ENCODE assay signal across 23 cellular contexts in genomic region chr13:35859981-35860380, GRCh38.
"Had no signal": no experiment of that assay in that cellular context is flagged by ENCODE, and none has a peak within 500 bp of the region (broad histone marks: within the 10 kb centered on the region; RNA-seq: fewer than 3 reads in every experiment).

No MANE protein-coding gene starts in this region.

- ATAC-seq: foreskin keratinocyte, left lung, lower lobe of right lung, pancreas, right cardiac atrium, SK-N-SH treated with all-trans-retinoic acid at 6 μM for 48 hours had no signal

- H3K27ac Mint-ChIP-seq: activated CD4-positive, alpha-beta memory T cell treated with anti-CD3 and anti-CD28 coated beads for 36 hours; activated CD4-positive, alpha-beta T cell treated with anti-CD3 and anti-CD28 coated beads, Interleukin-2, amount 10 ng/mL, durations not matched to agents 24 days and 14 days; activated naive CD4-positive, alpha-beta T cell treated with anti-CD3 and anti-CD28 coated beads, Interleukin-2, amount 10 ng/mL, durations not matched to agents 7 days and 5 days; activated naive CD8-positive, alpha-beta T cell treated with anti-CD3 and anti-CD28 coated beads, Interleukin-2, amount 10 ng/mL, durations not matched to agents 7 days and 5 days had no signal

- H3K9me3 ChIP-seq: lower lobe of right lung, pancreas, transverse colon had no signal

- H3K4me1 Mint-ChIP-seq: activated CD4-positive, alpha-beta T cell treated with anti-CD3 and anti-CD28 coated beads, Interleukin-2, amount 10 ng/mL, durations not matched to agents 24 days and 14 days; activated naive CD4-positive, alpha-beta T cell treated with anti-CD3 and anti-CD28 coated beads, Interleukin-2, amount 10 ng/mL, durations not matched to agents 7 days and 5 days; activated naive CD8-positive, alpha-beta T cell treated with anti-CD3 and anti-CD28 coated beads, Interleukin-2, amount 10 ng/mL, durations not matched to agents 7 days and 5 days had no signal

- H3K4me3 Mint-ChIP-seq: activated CD4-positive, alpha-beta memory T cell treated with anti-CD3 and anti-CD28 coated beads for 36 hours; activated CD4-positive, alpha-beta T cell treated with anti-CD3 and anti-CD28 coated beads, Interleukin-2, amount 10 ng/mL, durations not matched to agents 24 days and 14 days; activated naive CD4-positive, alpha-beta T cell treated with anti-CD3 and anti-CD28 coated beads, Interleukin-2, amount 10 ng/mL, durations not matched to agents 7 days and 5 days; activated naive CD8-positive, alpha-beta T cell treated with anti-CD3 and anti-CD28 coated beads, Interleukin-2, amount 10 ng/mL, durations not matched to agents 7 days and 5 days; neural crest cell had no signal

- H3K4me1 ChIP-seq: foreskin keratinocyte, left lung, lower lobe of right lung, pancreas had no signal

- H3K4me3 ChIP-seq: left lung, lower lobe of right lung, pancreas, transverse colon had no signal

- H3K27ac ChIP-seq: foreskin keratinocyte, left lung, pancreas had no signal

- H3K27me3 ChIP-seq: foreskin keratinocyte, left lung, pancreas, transverse colon had no signal

- H3K36me3 ChIP-seq: left lung, lower lobe of right lung, pancreas, transverse colon had no signal

- H3K9me3 Mint-ChIP-seq: activated CD4-positive, alpha-beta memory T cell treated with anti-CD3 and anti-CD28 coated beads for 36 hours; activated CD4-positive, alpha-beta T cell treated with anti-CD3 and anti-CD28 coated beads, Interleukin-2, amount 10 ng/mL, durations not matched to agents 24 days and 14 days had no signal

- H3K36me3 Mint-ChIP-seq: activated CD4-positive, alpha-beta memory T cell treated with anti-CD3 and anti-CD28 coated beads for 36 hours; activated naive CD4-positive, alpha-beta T cell treated with anti-CD3 and anti-CD28 coated beads, Interleukin-2, amount 10 ng/mL, durations not matched to agents 7 days and 5 days; activated naive CD8-positive, alpha-beta T cell treated with anti-CD3 and anti-CD28 coated beads, Interleukin-2, amount 10 ng/mL, durations not matched to agents 7 days and 5 days had no signal

- DNase-seq: activated CD4-positive, alpha-beta memory T cell treated with anti-CD3 and anti-CD28 coated beads for 36 hours; activated CD4-positive, alpha-beta T cell treated with anti-CD3 and anti-CD28 coated beads, Interleukin-2, amount 10 ng/mL, durations not matched to agents 24 days and 14 days; activated CD4-positive, CD25-positive, alpha-beta regulatory T cell treated with anti-CD3 and anti-CD28 coated beads, Interleukin-2, amount 50 U/mL, for 72 hours; activated CD8-positive, alpha-beta memory T cell treated with anti-CD3 and anti-CD28 coated beads, Interleukin-2, amount 50 U/mL, for 4 hours; activated gamma-delta T cell; activated naive CD4-positive, alpha-beta T cell treated with anti-CD3 and anti-CD28 coated beads, Interleukin-2, amount 10 ng/mL, durations not matched to agents 7 days and 5 days; activated naive CD8-positive, alpha-beta T cell treated with anti-CD3 and anti-CD28 coated beads, Interleukin-2, amount 10 ng/mL, durations not matched to agents 7 days and 5 days; activated T-cell treated with anti-CD3 and anti-CD28 coated beads, Interleukin-2, amount 50 U/mL, for 1 hour; amniotic stem cell; central memory CD4-positive, alpha-beta T cell; foreskin keratinocyte; kidney glomerular epithelial cell; left lung; lower lobe of right lung; nucleus accumbens; pancreas; right cardiac atrium; stimulated activated CD4-positive, alpha-beta T cell treated with anti-CD3 and anti-CD28 coated beads, Interleukin-2, amount 100 ng/mL, for 48 hours; stimulated activated naive CD4-positive, alpha-beta T cell treated with Interleukin-2 at 50 U/mL for 16 hours; T-helper 2 cell; transverse colon had no signal
